10 cellular contexts compared by ENCODE assay signal in genomic region chr14:31084385-31084784, GRCh38. TPM values are rescaled to one million over a fixed set of nuclear protein-coding genes. Genes with fewer than 3 reads are reported as not detected.
DNase-seq lines count a peak whose midpoint lies in the region; ATAC-seq and TF ChIP-seq lines count a peak whose summit lies in the region.
"Had no signal": no experiment of that assay in that cellular context is flagged by ENCODE, and none has a peak within 500 bp of the region (broad histone marks: within the 10 kb centered on the region; RNA-seq: fewer than 3 reads in every experiment).

No MANE protein-coding gene starts in this region.

- no peaks in the 10 kb centered on the region for H3K9me3 ChIP-seq in T-helper 17 cell (ENCODE audit: control insufficient read depth, low read length, poor library complexity, severe bottlenecking)
- H3K9me3 ChIP-seq in tibial nerve: no peaks in the 10 kb centered on the region
- H3K9me3 ChIP-seq in heart right ventricle: no peaks in the 10 kb centered on the region

- intact Hi-C loops in heart right ventricle (cut with DNase I): loop anchor here in 6 of 10 donors (5.0 to 10.0 kb wide), 3 partner anchors 60 to 107 kb away; partner anchors contain the start of genes AP4S1 (in 1 of the 6) and STRN3 (in 1 of the 6)

- H3K4me1 Mint-ChIP-seq in T-helper 17 cell: peaks cover 4% of the 10 kb centered on the region

- no peaks in the 10 kb centered on the region for H3K36me3 Mint-ChIP-seq in T-helper 17 cell (ENCODE audit: low read depth)

- TF ChIP-seq CTCF in GM12864 (IDR thresholded peaks at IDR 0.05; ENCODE audit: low read depth, low read length, missing control alignments) (peak; percentile 13), tibial nerve (IDR thresholded peaks at IDR 0.05) (no peak), heart right ventricle (IDR thresholded peaks at IDR 0.05) (no peak)

- H3K27ac ChIP-seq in tibial nerve: no peak overlapping the region
- no peak overlapping the region for H3K27ac ChIP-seq in heart right ventricle
- H3K27ac ChIP-seq: epithelial cell of prostate had no signal

- peaks cover 0 to 32% (median 0%) of the 10 kb centered on the region in 3 donors for H3K36me3 ChIP-seq in tibial nerve
- peaks cover 0 to 26% (median 0%) of the 10 kb centered on the region in 9 donors for H3K36me3 ChIP-seq in heart right ventricle

- no peak for TF ChIP-seq POLR2A in tibial nerve (IDR thresholded peaks at IDR 0.05)

- 86 to 93% methylated on average over 5 of the region's 5 CpGs for WGBS in tibial nerve, 2 donors
- 82 to 85% methylated on average over 5 of the region's 5 CpGs for WGBS in heart right ventricle, 2 donors

- no peaks in the 10 kb centered on the region for H3K27me3 ChIP-seq in tibial nerve
- H3K27me3 ChIP-seq in heart right ventricle: no peaks in the 10 kb centered on the region

- no peak for TF ChIP-seq EP300 in tibial nerve (IDR thresholded peaks at IDR 0.05)

- H3K4me3 ChIP-seq in GM12864 (ENCODE audit: low read depth, low read length) (no peak overlapping the region), tibial nerve (no peak overlapping the region), heart right ventricle (no peak overlapping the region)

- H3K4me1 ChIP-seq in tibial nerve (no peaks in the 10 kb centered on the region), heart right ventricle (peaks cover 0 to 7% (median under 1%) of the 10 kb centered on the region in 9 donors)

- no peak overlapping the region for H3K4me3 Mint-ChIP-seq in T-helper 17 cell

- H3K27me3 Mint-ChIP-seq in T-helper 17 cell: no peaks in the 10 kb centered on the region

- no peak overlapping the region for H3K27ac Mint-ChIP-seq in T-helper 17 cell

- DNase-seq in GM12864 (ENCODE audit: low read depth): no peak
- DNase-seq in T-helper 17 cell: no peak
- DNase-seq in tibial nerve (ENCODE audit: low spot score in 2 of 2): no peak
- DNase-seq in left lobe of liver (ENCODE audit: low spot score): no peak
- DNase-seq in heart right ventricle: no peak
- DNase-seq in stimulated activated naive CD4-positive, alpha-beta T cell treated with Interleukin-2 at 50 U/mL for 16 hours (lab: John Stamatoyannopoulos, UW): no peak
- DNase-seq: kidney had no signal

- ATAC-seq in GM19452 (IDR thresholded peaks at IDR 0.05; ENCODE audit: unreplicated experiment) (peak; percentile 60), HG03095 (IDR thresholded peaks at IDR 0.05; ENCODE audit: unreplicated experiment) (peak; percentile 73), T-helper 17 cell (peak; percentile 36), left lobe of liver (no peak), heart right ventricle (no peak)

RNA-seq across cellular contexts. Expression of gene STRN3, which starts 58.2 kb away (rescaled TPM):
- total RNA-seq in T-helper 17 cell (10 to 100 TPM; 23.1 to 25.1 TPM), tibial nerve (10 to 100 TPM; 33.5 to 68.8 (median 57.0) TPM), left lobe of liver (19.7 TPM), heart right ventricle (10 to 100 TPM; 42.1 to 60.4 (median 52.5) TPM)
- polyA plus RNA-seq in heart right ventricle: 10 to 100 TPM; 10.5 to 13.8 TPM

RNA-seq across cellular contexts. Expression of gene AP4S1, which starts 58.9 kb away (rescaled TPM):
- total RNA-seq in T-helper 17 cell (10 to 100 TPM; 11.7 to 14.0 TPM), tibial nerve (10 to 100 TPM in 2 of 4 donors, 1 to 10 TPM in 2; 7.2 to 36.1 (median 16.3) TPM), left lobe of liver (1.9 TPM), heart right ventricle (1 to 10 TPM; 6.9 to 9.4 (median 8.5) TPM)
- 1 to 10 TPM; 6.2 to 8.5 TPM for polyA plus RNA-seq in heart right ventricle

Comparison
In these comparisons a context has a peak if more than half of its experiments do, and no peak if none do; other contexts are left out.
1. ATAC-seq: peak in GM19452 (single experiment), HG03095 (single experiment) and T-helper 17 cell (single experiment); none in left lobe of liver (single experiment) and heart right ventricle (0 of 8).